8 cellular contexts compared by ENCODE assay signal in the genomic region with DNA sequence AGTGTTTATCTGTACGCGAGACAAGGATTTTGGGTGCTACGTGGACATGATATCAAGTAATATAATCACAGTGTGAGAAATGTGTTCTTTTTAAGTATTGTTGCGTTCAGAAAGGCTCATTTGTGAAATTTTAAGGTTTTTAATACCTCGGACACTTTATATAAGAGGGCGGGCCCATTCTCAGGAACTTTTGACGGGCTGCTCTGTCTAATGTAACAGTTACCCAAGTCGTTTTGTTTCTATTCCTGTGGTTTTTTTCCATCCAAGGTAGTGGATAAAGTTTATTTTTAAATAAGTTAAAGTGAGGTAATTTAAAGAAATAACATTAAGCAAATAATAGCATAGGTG. TPM values are rescaled to one million over a fixed set of nuclear protein-coding genes. Genes with fewer than 3 reads are reported as not detected.
DNase-seq lines count a peak whose midpoint lies in the region; ATAC-seq and TF ChIP-seq lines count a peak whose summit lies in the region.

No MANE protein-coding gene starts in this region.

- no peaks in the 10 kb centered on the region for H3K9me3 Mint-ChIP-seq in naive thymus-derived CD8-positive, alpha-beta T cell

- no peak for DNase-seq in AG09309 (ENCODE audit: low read depth)
- peak; percentile 5 for DNase-seq in dermis blood vessel endothelial cell
- no peak for DNase-seq in naive thymus-derived CD8-positive, alpha-beta T cell
- DNase-seq in cortex of kidney (lab: John Stamatoyannopoulos, UW) = no peak
- DNase-seq in NCI-H2171 (lab: John Stamatoyannopoulos, UW) = no peak
- no peak for DNase-seq in AML-193 (lab: John Stamatoyannopoulos, UW)

- no peaks in the 10 kb centered on the region for H3K36me3 ChIP-seq in Loucy (ENCODE audit: insufficient read depth, low read length)

- peak overlapping the region; percentile 71; the same call in 1 of the 2 replicates for H2AFZ ChIP-seq in Loucy (ENCODE audit: low read length)

- H3K27ac Mint-ChIP-seq in naive thymus-derived CD8-positive, alpha-beta T cell = peak overlapping the region; percentile 96 to 99 (median 98)

- H3K36me3 Mint-ChIP-seq in naive thymus-derived CD8-positive, alpha-beta T cell = peaks cover 0 to 37% (median 2%) of the 10 kb centered on the region in 3 donors

- H3K79me2 ChIP-seq in Loucy (ENCODE audit: insufficient read depth, low read length) = peaks cover 36% of the 10 kb centered on the region

- H3K9me2 ChIP-seq in Loucy (replicated peaks; ENCODE audit: low read depth, low read length) = no peaks in the 10 kb centered on the region

- H3K4me2 ChIP-seq in Loucy (ENCODE audit: low read depth, low read length, poor library complexity, severe bottlenecking) = peak overlapping the region; percentile 92

- peaks cover 17% of the 10 kb centered on the region for H4K20me1 ChIP-seq in Loucy (ENCODE audit: insufficient read depth, low read length, poor library complexity, severe bottlenecking)

- peaks cover 14 to 42% (median 30%) of the 10 kb centered on the region in 4 donors for H3K4me1 Mint-ChIP-seq in naive thymus-derived CD8-positive, alpha-beta T cell

- ATAC-seq in naive thymus-derived CD8-positive, alpha-beta T cell = no peak
- ATAC-seq in GM21737 (IDR thresholded peaks at IDR 0.05; ENCODE audit: unreplicated experiment) = no peak

- no peaks in the 10 kb centered on the region for H3K27me3 ChIP-seq in Loucy (ENCODE audit: insufficient read depth, low read length, poor library complexity, severe bottlenecking)

- peak overlapping the region; percentile 97 for H3K9ac ChIP-seq in Loucy (ENCODE audit: low read depth, low read length, poor library complexity, severe bottlenecking)

- peaks cover 13% of the 10 kb centered on the region for H3K4me1 ChIP-seq in Loucy (ENCODE audit: insufficient read depth, low read length, poor library complexity, severe bottlenecking)

- H3K4me3 ChIP-seq in AG09309 (ENCODE audit: control insufficient read depth, low read depth, low read length) = peak overlapping the region; percentile 85
- H3K4me3 ChIP-seq in Loucy (ENCODE audit: low read length, poor library complexity, severe bottlenecking) = peak overlapping the region; percentile 99

- no peaks in the 10 kb centered on the region for H3F3A ChIP-seq in Loucy (ENCODE audit: low read depth)

- POLR2A ChIA-PET in naive thymus-derived CD8-positive, alpha-beta T cell (lab: Charles Lee) = interaction anchor here (0.7 to 1.7 kb wide), 9 partner anchors 10 to 701 kb away, joined by 4 to 16 read pairs (median 4); partner anchors contain the start of genes DCP2 and REEP5

- H3K27me3 Mint-ChIP-seq in naive thymus-derived CD8-positive, alpha-beta T cell = peaks cover 0 to 7% (median 2%) of the 10 kb centered on the region in 5 donors

- H3K4me3 Mint-ChIP-seq in naive thymus-derived CD8-positive, alpha-beta T cell = peak overlapping the region; percentile 91 to 98 (median 96)

- TF ChIP-seq CTCF in AG09309 (IDR thresholded peaks at IDR 0.05; ENCODE audit: control insufficient read depth, insufficient read depth, low read depth, low read length, missing control alignments) = no peak
- TF ChIP-seq CTCF in Loucy (conservative IDR thresholded peaks at IDR 0.05; ENCODE audit: low read length) = no peak

- no peaks in the 10 kb centered on the region for H3K9me3 ChIP-seq in Loucy (ENCODE audit: insufficient read depth, low read depth, low read length)

RNA-seq across cellular contexts. Expression of gene SRP19, which starts 0.5 kb away (rescaled TPM):
- 93.8 and 115 TPM in 2 replicates for total RNA-seq in dermis blood vessel endothelial cell
- 10 to 100 TPM; 46.3 to 47.5 TPM for total RNA-seq in naive thymus-derived CD8-positive, alpha-beta T cell
- 100 to 1,000 TPM in 1 of 3 donors, 10 to 100 TPM in 2; 84.4 to 133 (median 97.8) TPM for polyA plus RNA-seq in naive thymus-derived CD8-positive, alpha-beta T cell
